36 cellular contexts compared by ENCODE assay signal in genomic region chr7:1351881-1352625, GRCh38.
"Had no signal": no experiment of that assay in that cellular context is flagged by ENCODE, and none has a peak within 500 bp of the region (broad histone marks: within the 10 kb centered on the region; RNA-seq: fewer than 3 reads in every experiment).

No MANE protein-coding gene starts in this region.

- H3K4me3 Mint-ChIP-seq: activated B cell treated with CpG ODN at 0.5 μM for 24 hours; activated CD8-positive, alpha-beta T cell treated with anti-CD3 and anti-CD28 coated beads for 36 hours; activated naive CD4-positive, alpha-beta T cell treated with anti-CD3 and anti-CD28 coated beads, Interleukin-2, amount 50 U/mL, for 24 hours; activated naive CD8-positive, alpha-beta T cell treated with anti-CD3 and anti-CD28 coated beads for 36 hours; activated naive CD8-positive, alpha-beta T cell treated with anti-CD3 and anti-CD28 coated beads, Interleukin-2, amount 50 U/mL, for 24 hours; activated T-cell treated with anti-CD3 and anti-CD28 coated beads, Interleukin-2, amount 50 U/mL, for 4 hours; activated T-helper 17 cell treated with anti-CD3 and anti-CD28 coated beads, Interleukin-2, amount 50 U/mL, for 72 hours; brain; dendritic cell treated with granulocyte-macrophage colony-stimulating factor and Interleukin-4, amounts not matched to agents 40 ng/mL and 50 ng/mL, for 4 days; T-helper 17 cell; T-helper 2 cell treated with Interferon-gamma antibody and Interleukin-4, amounts not matched to agents 5 μg/mL and 100 μg/mL, for 36 hours had no signal

- H3K27me3 ChIP-seq: ascending aorta, cardiac muscle cell had no signal

- H3K27ac ChIP-seq: adrenal gland, ascending aorta, breast epithelium, cardiac muscle cell, coronary artery, dorsolateral prefrontal cortex, esophagus muscularis mucosa, foreskin keratinocyte, gastrocnemius medialis, WERI-Rb-1 had no signal

- H3K4me1 Mint-ChIP-seq: activated B cell treated with CpG ODN at 0.5 μM for 24 hours; activated naive CD4-positive, alpha-beta T cell treated with anti-CD3 and anti-CD28 coated beads, Interleukin-2, amount 50 U/mL, for 24 hours; activated naive CD8-positive, alpha-beta T cell treated with anti-CD3 and anti-CD28 coated beads for 36 hours; activated naive CD8-positive, alpha-beta T cell treated with anti-CD3 and anti-CD28 coated beads, Interleukin-2, amount 50 U/mL, for 24 hours; activated T-helper 17 cell treated with anti-CD3 and anti-CD28 coated beads, Interleukin-2, amount 50 U/mL, for 72 hours had no signal

- H3K9me3 ChIP-seq: adrenal gland, ascending aorta, breast epithelium, esophagus muscularis mucosa, gastrocnemius medialis had no signal

- ATAC-seq: activated CD4-positive, CD25-positive, alpha-beta regulatory T cell treated with anti-CD3 and anti-CD28 coated beads, Interleukin-2, amount 50 U/mL, for 24 hours; activated CD8-positive, alpha-beta T cell treated with anti-CD3 and anti-CD28 coated beads for 36 hours; activated naive CD8-positive, alpha-beta T cell treated with anti-CD3 and anti-CD28 coated beads, Interleukin-2, amount 50 U/mL, for 24 hours; activated T-cell treated with anti-CD3 and anti-CD28 coated beads, Interleukin-2, amount 50 U/mL, for 4 hours; activated T-helper 17 cell treated with anti-CD3 and anti-CD28 coated beads, Interleukin-2, amount 50 U/mL, for 72 hours; foreskin keratinocyte; gastrocnemius medialis; T-helper 17 cell had no signal

- H3K4me3 ChIP-seq: adrenal gland, ascending aorta, breast epithelium, cardiac muscle cell, coronary artery, dorsolateral prefrontal cortex, esophagus muscularis mucosa, gastrocnemius medialis had no signal

- H3K4me1 ChIP-seq: adrenal gland, ascending aorta, breast epithelium, esophagus muscularis mucosa, foreskin keratinocyte, gastrocnemius medialis had no signal

- H3K9me3 Mint-ChIP-seq: activated B cell treated with CpG ODN at 0.5 μM for 24 hours; activated CD8-positive, alpha-beta T cell treated with anti-CD3 and anti-CD28 coated beads for 36 hours; activated naive CD4-positive, alpha-beta T cell treated with anti-CD3 and anti-CD28 coated beads, Interleukin-2, amount 50 U/mL, for 24 hours; activated naive CD8-positive, alpha-beta T cell treated with anti-CD3 and anti-CD28 coated beads for 36 hours; activated naive CD8-positive, alpha-beta T cell treated with anti-CD3 and anti-CD28 coated beads, Interleukin-2, amount 50 U/mL, for 24 hours; activated T-cell treated with anti-CD3 and anti-CD28 coated beads, Interleukin-2, amount 50 U/mL, for 4 hours; activated T-helper 17 cell treated with anti-CD3 and anti-CD28 coated beads, Interleukin-2, amount 50 U/mL, for 72 hours; dendritic cell treated with granulocyte-macrophage colony-stimulating factor and Interleukin-4, amounts not matched to agents 40 ng/mL and 50 ng/mL, for 4 days; T-helper 2 cell treated with Interferon-gamma antibody and Interleukin-4, amounts not matched to agents 5 μg/mL and 100 μg/mL, for 36 hours had no signal

- H3K27ac Mint-ChIP-seq: activated B cell treated with CpG ODN at 0.5 μM for 24 hours; activated CD8-positive, alpha-beta T cell treated with anti-CD3 and anti-CD28 coated beads for 36 hours; activated naive CD4-positive, alpha-beta T cell treated with anti-CD3 and anti-CD28 coated beads, Interleukin-2, amount 50 U/mL, for 24 hours; activated naive CD8-positive, alpha-beta T cell treated with anti-CD3 and anti-CD28 coated beads for 36 hours; activated naive CD8-positive, alpha-beta T cell treated with anti-CD3 and anti-CD28 coated beads, Interleukin-2, amount 50 U/mL, for 24 hours; activated T-helper 17 cell treated with anti-CD3 and anti-CD28 coated beads, Interleukin-2, amount 50 U/mL, for 72 hours; brain; dendritic cell treated with granulocyte-macrophage colony-stimulating factor and Interleukin-4, amounts not matched to agents 40 ng/mL and 50 ng/mL, for 4 days; T-helper 17 cell; T-helper 2 cell treated with Interferon-gamma antibody and Interleukin-4, amounts not matched to agents 5 μg/mL and 100 μg/mL, for 36 hours had no signal

- H3K36me3 ChIP-seq: adrenal gland, ascending aorta, breast epithelium, cardiac muscle cell, esophagus muscularis mucosa, gastrocnemius medialis, WERI-Rb-1 had no signal

- DNase-seq: activated B cell treated with CpG ODN at 0.5 μM for 24 hours; activated CD4-positive, alpha-beta T cell treated with anti-CD3 and anti-CD28 coated beads for 48 hours; activated CD4-positive, alpha-beta T cell treated with anti-CD3 and anti-CD28 coated beads, Interleukin-2, amount 50 U/mL, for 1 hour; activated CD4-positive, alpha-beta T cell treated with anti-CD3 and anti-CD28 coated beads, Interleukin-2, amount 50 U/mL, for 48 hours; activated CD8-positive, alpha-beta memory T cell treated with anti-CD3 and anti-CD28 coated beads for 24 hours; activated CD8-positive, alpha-beta T cell treated with anti-CD3 and anti-CD28 coated beads for 36 hours; activated effector memory CD4-positive, alpha-beta T cell treated with Interleukin-2 at 50 U/mL for 16 hours; activated gamma-delta T cell treated with Interleukin-2 at 50 U/mL for 16 hours; activated naive CD4-positive, alpha-beta T cell treated with Interleukin-2 at 50 U/mL for 16 hours; activated naive CD8-positive, alpha-beta T cell treated with anti-CD3 and anti-CD28 coated beads for 36 hours; activated naive CD8-positive, alpha-beta T cell treated with anti-CD3 and anti-CD28 coated beads, Interleukin-2, amount 50 U/mL, for 24 hours; activated T-cell treated with anti-CD3 and anti-CD28 coated beads, Interleukin-2, amount 50 U/mL, for 4 hours; adrenal gland; amygdala; central memory CD4-positive, alpha-beta T cell; cerebellar nuclear complex; dorsolateral prefrontal cortex; effector memory CD4-positive, alpha-beta T cell; erythroblast; foreskin keratinocyte; gastrocnemius medialis; T-helper 1 cell; T-helper 17 cell; T1000; WERI-Rb-1 had no signal

- H3K36me3 Mint-ChIP-seq: activated naive CD4-positive, alpha-beta T cell treated with anti-CD3 and anti-CD28 coated beads, Interleukin-2, amount 50 U/mL, for 24 hours; activated naive CD8-positive, alpha-beta T cell treated with anti-CD3 and anti-CD28 coated beads for 36 hours; brain had no signal
